Comparison of ENCODE assay signal across 16 cellular contexts in the genomic region with DNA sequence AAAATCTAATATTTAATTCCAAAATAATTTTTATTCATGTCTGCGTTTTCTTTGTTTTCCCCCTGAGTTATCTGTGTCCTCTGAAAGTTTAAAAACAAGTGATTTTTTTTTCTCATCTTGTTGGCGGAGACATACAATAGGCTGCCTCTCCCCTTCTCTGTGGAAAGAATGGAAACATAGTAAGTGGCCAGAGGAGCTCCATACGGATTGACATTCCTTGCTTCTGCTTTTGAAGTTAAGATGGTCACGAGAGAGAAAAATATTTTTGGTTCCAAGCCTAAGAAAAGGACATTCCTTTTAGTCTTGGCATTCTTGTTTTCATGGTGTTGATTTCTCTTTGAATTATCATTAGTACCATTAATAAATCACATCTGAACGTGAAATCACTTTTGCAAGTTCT. TPM values are rescaled to one million over a fixed set of nuclear protein-coding genes. Genes with fewer than 3 reads are reported as not detected.
A peak's percentile ranks its signal among the peaks of the same experiment; 100 is the strongest.
DNase-seq lines count a peak whose midpoint lies in the region; FAIRE-seq and TF ChIP-seq lines count a peak whose summit lies in the region.
"Had no signal": no experiment of that assay in that cellular context is flagged by ENCODE, and none has a peak within 500 bp of the region (broad histone marks: within the 10 kb centered on the region; RNA-seq: fewer than 3 reads in every experiment).

No MANE protein-coding gene starts in this region.

- DNase-seq in astrocyte (ENCODE audit: low read depth) (no peak), thyroid gland (no peak), NCI-H2107 treated with DMSO at 0.1 percent for 48 hours (lab: John Stamatoyannopoulos, UW; ENCODE audit: unreplicated experiment) (no peak), Peyer's patch (no peak), SK-N-SH (no peak)
- DNase-seq: BE2C; CD8-positive, alpha-beta T cell; H7; Kasumi-1; NCI-H1436; NCI-H2081 treated with DMSO at 0.1 percent for 48 hours; NCI-H226; NCI-H526 treated with DMSO at 0.1 percent for 48 hours; NK-92 treated with Interleukin-12 subunit alpha and Interleukin-12 subunit beta, amount 100 ng/mL, for 24 hours had no signal

- peaks cover 69% of the 10 kb centered on the region for H3K4me1 ChIP-seq in HUES48 (ENCODE audit: control insufficient read depth, insufficient read depth, low read length)
- H3K4me1 ChIP-seq in astrocyte (ENCODE audit: insufficient read depth, low read length) = peaks cover 19% of the 10 kb centered on the region
- H3K4me1 ChIP-seq in mesodermal cell (ENCODE audit: control insufficient read depth, insufficient read depth, low read length, poor library complexity, severe bottlenecking) = peaks cover 60% of the 10 kb centered on the region
- H3K4me1 ChIP-seq in thyroid gland = peaks cover 28 to 55% of the 10 kb centered on the region in 2 donors
- peaks cover 0 to 11% (median 0%) of the 10 kb centered on the region in 4 donors for H3K4me1 ChIP-seq in Peyer's patch
- peaks cover 15 to 29% of the 10 kb centered on the region in 2 experiments for H3K4me1 ChIP-seq in SK-N-SH (ENCODE audit: control insufficient read depth in 1 of 2, insufficient read depth in 2 of 2, low read depth in 1 of 2, low read length in 1 of 2)

- peaks cover 78% of the 10 kb centered on the region for H3K4me1 Mint-ChIP-seq in astrocyte (ENCODE audit: low read depth, unreplicated experiment)

- H3K79me2 ChIP-seq in astrocyte (ENCODE audit: insufficient read depth, low read length) (peaks cover 76% of the 10 kb centered on the region), SK-N-SH (ENCODE audit: insufficient read depth) (peaks cover 63% of the 10 kb centered on the region)

- FAIRE-seq in astrocyte (lab: Jason Lieb, UNC) = peak; percentile 55

- H3K4me3 ChIP-seq in HUES48 (ENCODE audit: low read depth, low read length) (no peak overlapping the region), astrocyte (ENCODE audit: insufficient read depth, low read depth, low read length) (no peak overlapping the region), mesodermal cell (ENCODE audit: extremely low read depth, insufficient read depth, low read length, poor library complexity, severe bottlenecking) (no peak overlapping the region), thyroid gland (replicated peaks in 1 of 3) (no peak overlapping the region), Peyer's patch (no peak overlapping the region), SK-N-SH (ENCODE audit: low read depth in 2 of 2, low read length in 1 of 2) (no peak overlapping the region)

- no peaks in the 10 kb centered on the region for H3K27me3 ChIP-seq in HUES48 (ENCODE audit: control insufficient read depth, insufficient read depth, low read length)
- H3K27me3 ChIP-seq in astrocyte (ENCODE audit: insufficient read depth, low read length) = no peaks in the 10 kb centered on the region
- H3K27me3 ChIP-seq in thyroid gland = no peaks in the 10 kb centered on the region
- H3K27me3 ChIP-seq in Peyer's patch = no peaks in the 10 kb centered on the region
- H3K27me3 ChIP-seq in SK-N-SH (ENCODE audit: insufficient read depth) = no peaks in the 10 kb centered on the region
- H3K27me3 ChIP-seq: BE2C had no signal

- no peaks in the 10 kb centered on the region for H3K27me3 Mint-ChIP-seq in astrocyte (ENCODE audit: low read depth, unreplicated experiment)

- CTCF ChIA-PET in SK-N-SH (lab: Yijun Ruan, JAX) = interaction anchor here (1.2 kb wide), 1 partner anchor 29 kb away, joined by 3 read pairs; no protein-coding TSS in a partner anchor

- H3K4me2 ChIP-seq in astrocyte (ENCODE audit: low read length) (no peak overlapping the region), SK-N-SH (no peak overlapping the region)

- no peak overlapping the region for H3K4me3 Mint-ChIP-seq in astrocyte (ENCODE audit: unreplicated experiment)
- H3K4me3 Mint-ChIP-seq: CD8-positive, alpha-beta T cell had no signal

- TF ChIP-seq CTCF in astrocyte (IDR thresholded peaks at IDR 0.05; ENCODE audit: insufficient read depth, low read depth, low read length) (no peak), thyroid gland (IDR thresholded peaks at IDR 0.05) (no peak), Peyer's patch (IDR thresholded peaks at IDR 0.05) (no peak), SK-N-SH (IDR thresholded peaks at IDR 0.05) (no peak)

- peaks cover 26% of the 10 kb centered on the region for H3F3A ChIP-seq in SK-N-SH (replicated peaks; ENCODE audit: insufficient read depth)

- POLR2A ChIA-PET in SK-N-SH (lab: Yijun Ruan, JAX) = interaction anchor here (1.3 kb wide), 1 partner anchor 28 kb away, joined by 3 read pairs; a partner anchor contains a TSS

- intact Hi-C loops in thyroid gland (cut with DNase I) = no loop called here

- H3K9ac ChIP-seq in HUES48 (ENCODE audit: low read depth, low read length) = no peak overlapping the region
- no peak overlapping the region for H3K9ac ChIP-seq in astrocyte (ENCODE audit: low read length)
- no peak overlapping the region for H3K9ac ChIP-seq in SK-N-SH

- 100% methylated on average over 1 of the region's 5 CpGs; no CpG with 5 or more reads in 1 of the 2 experiments for WGBS in mesodermal cell (ENCODE audit: insufficient coverage in 2 of 2), 2 experiments
- WGBS in thyroid gland, 2 donors = 49 to 66% methylated on average over 5 of the region's 5 CpGs
- 93% methylated on average over 5 of the region's 5 CpGs for WGBS in SK-N-SH (ENCODE audit: low lambda C conversion rate)

- no peak for TF ChIP-seq RAD21 in SK-N-SH (IDR thresholded peaks at IDR 0.05; ENCODE audit: low read length)

- H3K9me3 Mint-ChIP-seq in astrocyte (ENCODE audit: unreplicated experiment) = no peaks in the 10 kb centered on the region
- H3K9me3 Mint-ChIP-seq: CD8-positive, alpha-beta T cell had no signal

- TF ChIP-seq POLR2A in thyroid gland (IDR thresholded peaks at IDR 0.05) (no peak), Peyer's patch (IDR thresholded peaks at IDR 0.05) (no peak)

- H3K9me2 ChIP-seq in SK-N-SH = no peaks in the 10 kb centered on the region

- no peaks in the 10 kb centered on the region for H4K20me1 ChIP-seq in astrocyte (ENCODE audit: insufficient read depth, low read length)
- H4K20me1 ChIP-seq in SK-N-SH (ENCODE audit: insufficient read depth) = no peaks in the 10 kb centered on the region

- H3K36me3 Mint-ChIP-seq in astrocyte (ENCODE audit: low read depth, unreplicated experiment) = peaks cover 14% of the 10 kb centered on the region
- H3K36me3 Mint-ChIP-seq: CD8-positive, alpha-beta T cell had no signal

- peak overlapping the region; percentile 91 for H3K27ac ChIP-seq in HUES48 (ENCODE audit: low read depth, low read length)
- no peak overlapping the region for H3K27ac ChIP-seq in astrocyte (ENCODE audit: low read depth, low read length)
- H3K27ac ChIP-seq in mesodermal cell (ENCODE audit: low read depth, low read length, severe bottlenecking) = peak overlapping the region; percentile 99
- H3K27ac ChIP-seq in thyroid gland = peak overlapping the region; percentile 17 to 21 (median 21)
- H3K27ac ChIP-seq in Peyer's patch = no peak overlapping the region
- H3K27ac ChIP-seq in SK-N-SH (ENCODE audit: low read depth in 2 of 2, low read length in 1 of 2) = peak overlapping the region in 1 of 2 experiments; percentile 95; a peak in 3 of 4 replicates

- TF ChIP-seq EP300 in SK-N-SH (IDR thresholded peaks at IDR 0.05; ENCODE audit: borderline replicate concordance in 1 of 2, low read depth in 1 of 2, low read length in 1 of 2) = no peak

- H3K9me3 ChIP-seq in HUES48 (ENCODE audit: control insufficient read depth, insufficient read depth, low read length) = no peaks in the 10 kb centered on the region
- no peaks in the 10 kb centered on the region for H3K9me3 ChIP-seq in astrocyte (ENCODE audit: insufficient read depth, low read depth, low read length)
- H3K9me3 ChIP-seq in mesodermal cell (ENCODE audit: control insufficient read depth, low read length) = no peaks in the 10 kb centered on the region
- no peaks in the 10 kb centered on the region for H3K9me3 ChIP-seq in thyroid gland
- no peaks in the 10 kb centered on the region for H3K9me3 ChIP-seq in Peyer's patch
- no peaks in the 10 kb centered on the region for H3K9me3 ChIP-seq in SK-N-SH
- H3K9me3 ChIP-seq: BE2C had no signal

- H3K27ac Mint-ChIP-seq in astrocyte (ENCODE audit: unreplicated experiment) = peak overlapping the region; percentile 75
- H3K27ac Mint-ChIP-seq: CD8-positive, alpha-beta T cell had no signal

- H2AFZ ChIP-seq in astrocyte (ENCODE audit: low read depth, low read length) = no peak overlapping the region
- no peak overlapping the region for H2AFZ ChIP-seq in SK-N-SH (ENCODE audit: low read depth)

- H3K36me3 ChIP-seq in HUES48 (ENCODE audit: control insufficient read depth, insufficient read depth, low read length) = peaks cover 6% of the 10 kb centered on the region; the same call in 1 of the 2 replicates
- H3K36me3 ChIP-seq in astrocyte (ENCODE audit: insufficient read depth, low read length) = no peaks in the 10 kb centered on the region
- peaks cover 35% of the 10 kb centered on the region for H3K36me3 ChIP-seq in mesodermal cell (ENCODE audit: control insufficient read depth, insufficient read depth, low read length)
- H3K36me3 ChIP-seq in thyroid gland = no peaks in the 10 kb centered on the region
- no peaks in the 10 kb centered on the region for H3K36me3 ChIP-seq in Peyer's patch
- H3K36me3 ChIP-seq in SK-N-SH (replicated peaks in 1 of 2; ENCODE audit: control insufficient read depth in 1 of 2, insufficient read depth in 2 of 2, low read length in 1 of 2) = no peaks in the 10 kb centered on the region
- H3K36me3 ChIP-seq: BE2C had no signal

TF ChIP-seq in SK-N-SH, 30 proteins besides CTCF, POLR2A, EP300 and RAD21 (continues in another document):
- TF ChIP-seq, protein P1, sequence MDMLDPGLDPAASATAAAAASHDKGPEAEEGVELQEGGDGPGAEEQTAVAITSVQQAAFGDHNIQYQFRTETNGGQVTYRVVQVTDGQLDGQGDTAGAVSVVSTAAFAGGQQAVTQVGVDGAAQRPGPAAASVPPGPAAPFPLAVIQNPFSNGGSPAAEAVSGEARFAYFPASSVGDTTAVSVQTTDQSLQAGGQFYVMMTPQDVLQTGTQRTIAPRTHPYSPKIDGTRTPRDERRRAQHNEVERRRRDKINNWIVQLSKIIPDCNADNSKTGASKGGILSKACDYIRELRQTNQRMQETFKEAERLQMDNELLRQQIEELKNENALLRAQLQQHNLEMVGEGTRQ (IDR thresholded peaks at IDR 0.05; ENCODE audit: borderline replicate concordance, low read depth, low read length) = no peak
- TF ChIP-seq FOXJ3 (CRISPR knock-in tag; IDR thresholded peaks at IDR 0.05) (no peak), SIN3A (IDR thresholded peaks at IDR 0.05; ENCODE audit: borderline replicate concordance, low read depth, low read length) (no peak)

RNA-seq across cellular contexts. Expression of a gene that starts 28.3 kb away (rescaled TPM):
- total RNA-seq in astrocyte (98.4 and 126 TPM in 2 replicates), thyroid gland (10 to 100 TPM; 33.3 to 60.4 (median 46.3) TPM), Peyer's patch (10 to 100 TPM; 16.1 to 39.6 (median 25.5) TPM)
- polyA plus RNA-seq in mesodermal cell (2013, experiment 1 of 2) = 24.0 TPM
- polyA plus RNA-seq in mesodermal cell (2013, experiment 2 of 2) = 22.5 TPM
- 5.2 and 5.5 TPM in 2 replicates for polyA plus RNA-seq in SK-N-SH (2012; rRNA removed)
- 3.4 and 3.8 TPM in 2 replicates for polyA plus RNA-seq in SK-N-SH (2012; cell fraction: cytosol; rRNA removed)
- polyA plus RNA-seq in SK-N-SH (2012; cell fraction: nucleus; rRNA removed) = 6.8 and 10.0 TPM in 2 replicates
- total RNA-seq: CD8-positive, alpha-beta T cell had no signal

Comparison
In these comparisons a context has a peak if more than half of its experiments do, and no peak if none do; other contexts are left out.
1. H3K27ac ChIP-seq: peak in HUES48 (single experiment), mesodermal cell (single experiment) and thyroid gland (3 of 3); none in astrocyte (single experiment) and Peyer's patch (0 of 4).